1 cellular context compared by ENCODE assay signal in genomic region chr7:44958645-44959344, GRCh38.
TF ChIP-seq lines count a peak whose summit lies in the region.

No MANE protein-coding gene starts in this region.

TF ChIP-seq in GM12878, 131 proteins besides CTCF, POLR2A, EP300 and RAD21 (continued from another document):
- no peak for TF ChIP-seq MLLT1 (IDR thresholded peaks at IDR 0.05)
- TF ChIP-seq MEF2B (IDR thresholded peaks at IDR 0.05; ENCODE audit: partially characterized antibody, poor library complexity, severe bottlenecking) = peak; percentile 29
- peak; percentile 22; the same call in 1 of the 2 replicates for TF ChIP-seq POLR2AphosphoS2 (IDR thresholded peaks at IDR 0.05; ENCODE audit: low read depth, low read length)
- TF ChIP-seq GABPA (IDR thresholded peaks at IDR 0.05; ENCODE audit: low read depth) = no peak
- peak; percentile 23; the same call in 1 of the 2 replicates for TF ChIP-seq PML (IDR thresholded peaks at IDR 0.05; ENCODE audit: low read length)
- no peak for TF ChIP-seq TCF3 (IDR thresholded peaks at IDR 0.05; ENCODE audit: borderline replicate concordance, insufficient read depth, low read depth, low read length)
- 0 out of 2 replicates have a peak, but pooled peaks have one; percentile 30 for TF ChIP-seq SMAD5 (IDR thresholded peaks at IDR 0.05; ENCODE audit: low read depth)
- TF ChIP-seq, protein P1, sequence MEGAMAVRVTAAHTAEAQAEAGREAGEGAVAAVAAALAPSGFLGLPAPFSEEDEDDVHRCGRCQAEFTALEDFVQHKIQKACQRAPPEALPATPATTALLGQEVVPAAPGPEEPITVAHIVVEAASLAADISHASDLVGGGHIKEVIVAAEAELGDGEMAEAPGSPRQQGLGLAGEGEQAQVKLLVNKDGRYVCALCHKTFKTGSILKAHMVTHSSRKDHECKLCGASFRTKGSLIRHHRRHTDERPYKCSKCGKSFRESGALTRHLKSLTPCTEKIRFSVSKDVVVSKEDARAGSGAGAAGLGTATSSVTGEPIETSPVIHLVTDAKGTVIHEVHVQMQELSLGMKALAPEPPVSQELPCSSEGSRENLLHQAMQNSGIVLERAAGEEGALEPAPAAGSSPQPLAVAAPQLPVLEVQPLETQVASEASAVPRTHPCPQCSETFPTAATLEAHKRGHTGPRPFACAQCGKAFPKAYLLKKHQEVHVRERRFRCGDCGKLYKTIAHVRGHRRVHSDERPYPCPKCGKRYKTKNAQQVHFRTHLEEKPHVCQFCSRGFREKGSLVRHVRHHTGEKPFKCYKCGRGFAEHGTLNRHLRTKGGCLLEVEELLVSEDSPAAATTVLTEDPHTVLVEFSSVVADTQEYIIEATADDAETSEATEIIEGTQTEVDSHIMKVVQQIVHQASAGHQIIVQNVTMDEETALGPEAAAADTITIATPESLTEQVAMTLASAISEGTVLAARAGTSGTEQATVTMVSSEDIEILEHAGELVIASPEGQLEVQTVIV (IDR thresholded peaks at IDR 0.05; ENCODE audit: borderline replicate concordance, partially characterized antibody) = no peak
- peak; percentile 47; the same call in 1 of the 2 replicates for TF ChIP-seq RUNX3 (IDR thresholded peaks at IDR 0.05; ENCODE audit: low read length)
- TF ChIP-seq, protein P2, sequence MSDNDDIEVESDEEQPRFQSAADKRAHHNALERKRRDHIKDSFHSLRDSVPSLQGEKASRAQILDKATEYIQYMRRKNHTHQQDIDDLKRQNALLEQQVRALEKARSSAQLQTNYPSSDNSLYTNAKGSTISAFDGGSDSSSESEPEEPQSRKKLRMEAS (IDR thresholded peaks at IDR 0.05; ENCODE audit: low read depth, low read length) = no peak
- no peak; the same call in 1 of the 2 replicates for TF ChIP-seq CREB1 (IDR thresholded peaks at IDR 0.05; ENCODE audit: low read depth)
- no peak for TF ChIP-seq BMI1 (IDR thresholded peaks at IDR 0.05; ENCODE audit: borderline replicate concordance)
- TF ChIP-seq, protein P3, sequence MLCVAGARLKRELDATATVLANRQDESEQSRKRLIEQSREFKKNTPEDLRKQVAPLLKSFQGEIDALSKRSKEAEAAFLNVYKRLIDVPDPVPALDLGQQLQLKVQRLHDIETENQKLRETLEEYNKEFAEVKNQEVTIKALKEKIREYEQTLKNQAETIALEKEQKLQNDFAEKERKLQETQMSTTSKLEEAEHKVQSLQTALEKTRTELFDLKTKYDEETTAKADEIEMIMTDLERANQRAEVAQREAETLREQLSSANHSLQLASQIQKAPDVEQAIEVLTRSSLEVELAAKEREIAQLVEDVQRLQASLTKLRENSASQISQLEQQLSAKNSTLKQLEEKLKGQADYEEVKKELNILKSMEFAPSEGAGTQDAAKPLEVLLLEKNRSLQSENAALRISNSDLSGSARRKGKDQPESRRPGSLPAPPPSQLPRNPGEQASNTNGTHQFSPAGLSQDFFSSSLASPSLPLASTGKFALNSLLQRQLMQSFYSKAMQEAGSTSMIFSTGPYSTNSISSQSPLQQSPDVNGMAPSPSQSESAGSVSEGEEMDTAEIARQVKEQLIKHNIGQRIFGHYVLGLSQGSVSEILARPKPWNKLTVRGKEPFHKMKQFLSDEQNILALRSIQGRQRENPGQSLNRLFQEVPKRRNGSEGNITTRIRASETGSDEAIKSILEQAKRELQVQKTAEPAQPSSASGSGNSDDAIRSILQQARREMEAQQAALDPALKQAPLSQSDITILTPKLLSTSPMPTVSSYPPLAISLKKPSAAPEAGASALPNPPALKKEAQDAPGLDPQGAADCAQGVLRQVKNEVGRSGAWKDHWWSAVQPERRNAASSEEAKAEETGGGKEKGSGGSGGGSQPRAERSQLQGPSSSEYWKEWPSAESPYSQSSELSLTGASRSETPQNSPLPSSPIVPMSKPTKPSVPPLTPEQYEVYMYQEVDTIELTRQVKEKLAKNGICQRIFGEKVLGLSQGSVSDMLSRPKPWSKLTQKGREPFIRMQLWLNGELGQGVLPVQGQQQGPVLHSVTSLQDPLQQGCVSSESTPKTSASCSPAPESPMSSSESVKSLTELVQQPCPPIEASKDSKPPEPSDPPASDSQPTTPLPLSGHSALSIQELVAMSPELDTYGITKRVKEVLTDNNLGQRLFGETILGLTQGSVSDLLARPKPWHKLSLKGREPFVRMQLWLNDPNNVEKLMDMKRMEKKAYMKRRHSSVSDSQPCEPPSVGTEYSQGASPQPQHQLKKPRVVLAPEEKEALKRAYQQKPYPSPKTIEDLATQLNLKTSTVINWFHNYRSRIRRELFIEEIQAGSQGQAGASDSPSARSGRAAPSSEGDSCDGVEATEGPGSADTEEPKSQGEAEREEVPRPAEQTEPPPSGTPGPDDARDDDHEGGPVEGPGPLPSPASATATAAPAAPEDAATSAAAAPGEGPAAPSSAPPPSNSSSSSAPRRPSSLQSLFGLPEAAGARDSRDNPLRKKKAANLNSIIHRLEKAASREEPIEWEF (IDR thresholded peaks at IDR 0.05; ENCODE audit: insufficient replicate concordance, low read depth, low read length) = no peak
TF ChIP-seq in GM12878: peak in this region for 5.
